7 cellular contexts compared by ENCODE assay signal in the genomic region with DNA sequence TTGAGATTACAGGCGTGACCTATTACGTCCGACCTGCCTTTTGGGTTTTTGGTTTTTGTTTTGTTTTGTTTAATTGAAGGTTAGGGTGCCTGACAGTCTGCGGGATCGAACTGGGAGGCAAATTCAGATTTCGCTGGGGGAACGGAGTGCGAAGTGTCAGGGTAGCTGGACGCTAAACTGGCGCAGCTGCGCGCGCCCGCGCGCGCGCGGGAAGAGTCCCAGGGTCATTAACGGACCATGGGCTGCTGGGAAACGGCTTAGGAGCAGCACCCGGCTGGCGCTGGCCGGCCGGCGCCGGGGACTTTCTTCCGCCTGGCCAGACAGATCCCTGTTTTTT. TPM values are rescaled to one million over a fixed set of nuclear protein-coding genes. Genes with fewer than 3 reads are reported as not detected.
A peak's percentile ranks its signal among the peaks of the same experiment; 100 is the strongest.
DNase-seq lines count a peak whose midpoint lies in the region; ATAC-seq and TF ChIP-seq lines count a peak whose summit lies in the region.

No MANE protein-coding gene starts in this region.

- POLR2A ChIA-PET in activated CD8-positive, alpha-beta T cell treated with anti-CD3 and anti-CD28 coated beads for 36 hours (lab: Charles Lee): interaction anchor here (1.2 to 7.0 kb wide), 13 partner anchors 8 to 293 kb away, joined by 3 to 42 read pairs (median 7); partner anchors contain the start of genes ABHD16A, BAG6, DDX39B and DXO

- no peak for TF ChIP-seq CTCF in GM10266 (IDR thresholded peaks at IDR 0.05; ENCODE audit: control insufficient read depth, insufficient read depth, low read depth, missing control alignments)
- no peak for TF ChIP-seq CTCF in activated CD8-positive, alpha-beta T cell treated with anti-CD3 and anti-CD28 coated beads for 36 hours (IDR thresholded peaks at IDR 0.05)
- TF ChIP-seq CTCF in esophagus muscularis mucosa (IDR thresholded peaks at IDR 0.05): peak in 1 of 3 experiments; percentile 15

- H3K4me1 ChIP-seq in esophagus muscularis mucosa: peaks cover 60 to 79% (median 75%) of the 10 kb centered on the region in 4 donors
- H3K4me1 ChIP-seq in muscle layer of colon (ENCODE audit: insufficient read depth, low read length): peaks cover 46% of the 10 kb centered on the region

- TF ChIP-seq EP300 in esophagus muscularis mucosa (IDR thresholded peaks at IDR 0.05): no peak

- DNase-seq in GM10266 (ENCODE audit: extremely low spot score): peak; percentile 85
- peak; percentile 53 for DNase-seq in NCI-H524 treated with DMSO at 0.1 percent for 48 hours (lab: John Stamatoyannopoulos, UW)
- peak; percentile 83 for DNase-seq in activated CD8-positive, alpha-beta T cell treated with anti-CD3 and anti-CD28 coated beads for 36 hours
- peak; percentile 97 for DNase-seq in esophagus muscularis mucosa (ENCODE audit: extremely low spot score)
- DNase-seq in stromal cell of bone marrow (ENCODE audit: low read depth): peak; percentile 80

- peaks cover 55% of the 10 kb centered on the region for H3K36me3 Mint-ChIP-seq in activated CD8-positive, alpha-beta T cell treated with anti-CD3 and anti-CD28 coated beads for 36 hours (ENCODE audit: low read depth)

- H3K4me1 Mint-ChIP-seq in activated CD8-positive, alpha-beta T cell treated with anti-CD3 and anti-CD28 coated beads for 36 hours (ENCODE audit: low read depth): peaks cover 28% of the 10 kb centered on the region

- ATAC-seq in HG03159 (IDR thresholded peaks at IDR 0.05; ENCODE audit: unreplicated experiment): peak; percentile 35
- peak; percentile 70 for ATAC-seq in activated CD8-positive, alpha-beta T cell treated with anti-CD3 and anti-CD28 coated beads for 36 hours

- H3K27me3 ChIP-seq in esophagus muscularis mucosa (no peaks in the 10 kb centered on the region), muscle layer of colon (ENCODE audit: control insufficient read depth in 1 of 2, insufficient read depth in 2 of 2, low read length in 2 of 2) (no peaks in the 10 kb centered on the region)

- intact Hi-C loops in activated CD8-positive, alpha-beta T cell treated with anti-CD3 and anti-CD28 coated beads for 36 hours (cut with micrococcal nuclease): loop anchor here (5.0 to 10.0 kb wide), 2 partner anchors 97 to 170 kb away; partner anchors contain the start of genes C6orf47, CLIC1, CSNK2B and GPANK1
- intact Hi-C loops in esophagus muscularis mucosa (cut with DNase I): loop anchor here (5.0 kb wide), 3 partner anchors 42 to 152 kb away; partner anchors contain the start of gene LY6G5C

- H3K36me3 ChIP-seq in esophagus muscularis mucosa (peaks cover 22 to 30% (median 26%) of the 10 kb centered on the region in 4 donors), muscle layer of colon (ENCODE audit: insufficient read depth, low read length) (peaks cover 22% of the 10 kb centered on the region)

- peak overlapping the region; percentile 95 for H3K27ac Mint-ChIP-seq in activated CD8-positive, alpha-beta T cell treated with anti-CD3 and anti-CD28 coated beads for 36 hours

- peak; percentile 32 for TF ChIP-seq POLR2A in esophagus muscularis mucosa (IDR thresholded peaks at IDR 0.05; ENCODE audit: low read depth)

- H3K9me3 Mint-ChIP-seq in activated CD8-positive, alpha-beta T cell treated with anti-CD3 and anti-CD28 coated beads for 36 hours: no peaks in the 10 kb centered on the region

- H3K4me3 ChIP-seq in esophagus muscularis mucosa (peak overlapping the region; percentile 72 to 94 (median 82)), muscle layer of colon (ENCODE audit: low read depth in 1 of 2, low read length in 2 of 2) (peak overlapping the region; percentile 83 to 95)

- H3K9me3 ChIP-seq in esophagus muscularis mucosa (no peaks in the 10 kb centered on the region), muscle layer of colon (ENCODE audit: low read length) (no peaks in the 10 kb centered on the region)

- H3K27ac ChIP-seq in esophagus muscularis mucosa (replicated peaks in 1 of 4) (peak overlapping the region; percentile 93 to 97 (median 95)), muscle layer of colon (ENCODE audit: low read depth, low read length) (peak overlapping the region; percentile 98)

- under 1% methylated on average over 28 of the region's 28 CpGs for WGBS in esophagus muscularis mucosa

- no peaks in the 10 kb centered on the region for H3K27me3 Mint-ChIP-seq in activated CD8-positive, alpha-beta T cell treated with anti-CD3 and anti-CD28 coated beads for 36 hours

- peak overlapping the region; percentile 92 for H3K4me3 Mint-ChIP-seq in activated CD8-positive, alpha-beta T cell treated with anti-CD3 and anti-CD28 coated beads for 36 hours

- peak overlapping the region; percentile 89 for H3K9ac ChIP-seq in muscle layer of colon (ENCODE audit: low read length)

- CTCF ChIA-PET in activated CD8-positive, alpha-beta T cell treated with anti-CD3 and anti-CD28 coated beads for 36 hours (lab: Charles Lee): no interaction called here

RNA-seq across cellular contexts. Expression of gene HSPA1B, which starts 6.8 kb away (rescaled TPM):
- 10 to 100 TPM; 50.4 to 50.8 TPM for total RNA-seq in activated CD8-positive, alpha-beta T cell treated with anti-CD3 and anti-CD28 coated beads for 36 hours
- 100 to 1,000 TPM; 120 to 315 (median 274) TPM for total RNA-seq in esophagus muscularis mucosa

RNA-seq across cellular contexts. Expression of gene HSPA1A, which starts 19.0 kb away (rescaled TPM):
- 10 to 100 TPM; 36.6 to 37.8 TPM for total RNA-seq in activated CD8-positive, alpha-beta T cell treated with anti-CD3 and anti-CD28 coated beads for 36 hours
- 100 to 1,000 TPM; 235 to 451 (median 370) TPM for total RNA-seq in esophagus muscularis mucosa

RNA-seq across cellular contexts. Expression of gene HSPA1L, which starts 19.3 kb away (rescaled TPM):
- total RNA-seq in activated CD8-positive, alpha-beta T cell treated with anti-CD3 and anti-CD28 coated beads for 36 hours: 1 to 10 TPM; 1.7 to 2.0 TPM
- 1 to 10 TPM; 1.2 to 3.7 (median 2.6) TPM for total RNA-seq in esophagus muscularis mucosa

RNA-seq across cellular contexts. Expression of gene LSM2, which starts 27.6 kb away (rescaled TPM):
- total RNA-seq in activated CD8-positive, alpha-beta T cell treated with anti-CD3 and anti-CD28 coated beads for 36 hours: 100 to 1,000 TPM; 117 to 120 TPM
- total RNA-seq in esophagus muscularis mucosa: 10 to 100 TPM; 24.2 to 41.5 (median 32.9) TPM

RNA-seq across cellular contexts. Expression of gene NEU1, which starts 28.3 kb away (rescaled TPM):
- total RNA-seq in activated CD8-positive, alpha-beta T cell treated with anti-CD3 and anti-CD28 coated beads for 36 hours: 1 to 10 TPM; 8.7 to 9.8 TPM
- total RNA-seq in esophagus muscularis mucosa: 10 to 100 TPM; 24.9 to 39.6 (median 34.9) TPM

Comparison
In these comparisons a context has a peak if more than half of its experiments do, and no peak if none do; other contexts are left out.
1. Peak in every context shown above with its lines: DNase-seq, ATAC-seq, H3K4me3 ChIP-seq and H3K27ac ChIP-seq.
2. RNA of gene HSPA1A, which starts 19.0 kb away (total RNA-seq): 235 to 451 TPM in esophagus muscularis mucosa; 36.6 to 37.8 TPM in activated CD8-positive, alpha-beta T cell treated with anti-CD3 and anti-CD28 coated beads for 36 hours; every median in the first group is over 4 times any median in the second.